Comparison of ENCODE assay signal across 8 cellular contexts in the genomic region with DNA sequence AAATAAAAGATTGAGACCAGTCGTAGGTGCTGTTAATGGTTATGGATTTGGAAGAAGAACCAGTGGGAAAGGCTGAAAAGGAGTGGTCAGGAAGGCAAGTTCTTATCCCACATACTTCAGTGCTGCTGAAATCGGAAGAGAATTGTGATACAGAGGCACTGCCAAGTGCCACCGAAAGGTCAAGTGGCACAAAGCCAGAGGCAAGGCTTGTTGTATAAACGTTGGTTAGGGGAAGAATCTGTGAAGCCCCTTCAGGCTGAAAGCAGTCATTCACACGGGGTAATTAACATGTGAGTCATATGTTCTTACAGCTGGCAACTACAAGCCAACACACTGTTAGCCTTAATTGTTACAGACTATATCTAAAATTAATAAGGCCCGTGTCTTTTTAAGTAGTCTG.
DNase-seq lines count a peak whose midpoint lies in the region; ATAC-seq lines count a peak whose summit lies in the region.

No MANE protein-coding gene starts in this region.

- H3K27me3 ChIP-seq in HAP-1 (ENCODE audit: low read depth), result no peaks in the 10 kb centered on the region

- H3K4me1 ChIP-seq in HAP-1, result peaks cover 11% of the 10 kb centered on the region

- H3K9me3 ChIP-seq in HAP-1, result no peaks in the 10 kb centered on the region

- H3K36me3 ChIP-seq in HAP-1 (replicated peaks), result no peaks in the 10 kb centered on the region; the same call in 1 of the 2 replicates

- DNase-seq in HAP-1 (ENCODE audit: low spot score in 2 of 2) (peak; percentile 32 to 56), NCI-H2227 (lab: John Stamatoyannopoulos, UW; ENCODE audit: unreplicated experiment) (peak; percentile 70), epithelial cell of prostate (ENCODE audit: low read depth, low spot score) (peak; percentile 10), pons (ENCODE audit: low spot score) (peak; percentile 15), GM19240 (ENCODE audit: insufficient read length, low spot score) (no peak)
- no peak for DNase-seq in stimulated activated CD4-positive, alpha-beta T cell treated with anti-CD3 and anti-CD28 coated beads, Interleukin-4, amount 100 ng/mL, for 1 hour
- DNase-seq in stimulated activated CD4-positive, alpha-beta T cell treated with anti-CD3 and anti-CD28 coated beads, Interleukin-4, amount 100 ng/mL, for 4 hours, result no peak

- no peak overlapping the region for H3K4me3 ChIP-seq in HAP-1

- no peak overlapping the region for H3K27ac ChIP-seq in epithelial cell of prostate

- in situ Hi-C loops in HAP-1 (cut with MboI; ENCODE audit: low sequenced_read_pairs), result no loop called here

- no peak for ATAC-seq in GM18870 (IDR thresholded peaks at IDR 0.05; ENCODE audit: unreplicated experiment)

Comparison
In these comparisons a context has a peak if more than half of its experiments do, and no peak if none do; other contexts are left out.
1. DNase-seq: peak in HAP-1 (2 of 2), NCI-H2227 (single experiment), epithelial cell of prostate (single experiment) and pons (single experiment); none in stimulated activated CD4-positive, alpha-beta T cell treated with anti-CD3 and anti-CD28 coated beads, Interleukin-4, amount 100 ng/mL, for 1 hour (single experiment), GM19240 (single experiment) and stimulated activated CD4-positive, alpha-beta T cell treated with anti-CD3 and anti-CD28 coated beads, Interleukin-4, amount 100 ng/mL, for 4 hours (0 of 2).